Comparison of ENCODE assay signal across 1 cellular context in the genomic region with DNA sequence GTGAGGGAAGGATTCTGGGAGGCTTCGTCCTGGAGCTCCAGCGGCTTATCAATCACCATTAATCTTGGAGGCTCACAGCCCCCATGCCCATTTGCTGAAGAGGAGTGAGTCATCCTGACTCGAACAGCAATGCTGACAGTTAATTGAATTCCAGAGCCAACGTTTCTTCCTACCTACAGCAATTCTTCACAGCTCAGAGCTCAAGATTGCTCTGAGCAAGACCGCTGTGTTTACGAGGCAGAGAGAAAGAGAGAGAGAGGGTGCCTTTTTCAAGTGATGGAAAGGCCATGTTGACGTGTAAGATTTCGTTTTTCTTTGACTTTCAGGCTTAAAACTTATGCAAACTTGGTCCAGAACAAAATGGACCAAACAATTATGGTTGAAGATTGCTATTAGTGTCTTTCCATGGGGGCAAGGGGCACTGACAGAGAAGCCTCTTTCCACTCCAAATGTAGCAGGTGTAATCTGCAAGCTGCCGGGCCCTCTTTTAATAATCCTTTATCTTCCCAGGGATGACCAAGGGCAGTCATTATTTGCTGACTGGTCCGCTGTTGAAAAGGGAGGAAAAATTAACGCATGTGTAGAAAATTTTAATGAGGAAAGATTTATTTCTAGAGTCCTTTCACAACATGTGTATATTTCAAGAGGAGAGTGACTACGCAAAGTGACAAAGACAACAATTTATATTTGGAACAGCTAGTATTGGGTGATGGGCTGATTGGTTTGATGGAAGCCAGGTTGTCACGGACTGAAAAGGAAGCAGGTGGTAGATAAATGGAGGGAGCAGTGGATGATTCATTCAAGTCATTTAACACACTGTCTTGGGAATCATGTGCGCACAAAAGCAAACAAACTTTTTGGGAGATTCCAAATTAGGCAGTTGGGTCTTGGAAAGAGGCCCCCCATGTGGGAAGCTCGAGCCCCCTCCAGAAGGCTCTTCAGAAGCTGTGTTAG.
TF ChIP-seq lines count a peak whose summit lies in the region.

No MANE protein-coding gene starts in this region.

TF ChIP-seq in HEK293, 187 proteins besides CTCF, POLR2A, EP300 and RAD21 (continued from another document and continues in another):
- TF ChIP-seq, protein P1, sequence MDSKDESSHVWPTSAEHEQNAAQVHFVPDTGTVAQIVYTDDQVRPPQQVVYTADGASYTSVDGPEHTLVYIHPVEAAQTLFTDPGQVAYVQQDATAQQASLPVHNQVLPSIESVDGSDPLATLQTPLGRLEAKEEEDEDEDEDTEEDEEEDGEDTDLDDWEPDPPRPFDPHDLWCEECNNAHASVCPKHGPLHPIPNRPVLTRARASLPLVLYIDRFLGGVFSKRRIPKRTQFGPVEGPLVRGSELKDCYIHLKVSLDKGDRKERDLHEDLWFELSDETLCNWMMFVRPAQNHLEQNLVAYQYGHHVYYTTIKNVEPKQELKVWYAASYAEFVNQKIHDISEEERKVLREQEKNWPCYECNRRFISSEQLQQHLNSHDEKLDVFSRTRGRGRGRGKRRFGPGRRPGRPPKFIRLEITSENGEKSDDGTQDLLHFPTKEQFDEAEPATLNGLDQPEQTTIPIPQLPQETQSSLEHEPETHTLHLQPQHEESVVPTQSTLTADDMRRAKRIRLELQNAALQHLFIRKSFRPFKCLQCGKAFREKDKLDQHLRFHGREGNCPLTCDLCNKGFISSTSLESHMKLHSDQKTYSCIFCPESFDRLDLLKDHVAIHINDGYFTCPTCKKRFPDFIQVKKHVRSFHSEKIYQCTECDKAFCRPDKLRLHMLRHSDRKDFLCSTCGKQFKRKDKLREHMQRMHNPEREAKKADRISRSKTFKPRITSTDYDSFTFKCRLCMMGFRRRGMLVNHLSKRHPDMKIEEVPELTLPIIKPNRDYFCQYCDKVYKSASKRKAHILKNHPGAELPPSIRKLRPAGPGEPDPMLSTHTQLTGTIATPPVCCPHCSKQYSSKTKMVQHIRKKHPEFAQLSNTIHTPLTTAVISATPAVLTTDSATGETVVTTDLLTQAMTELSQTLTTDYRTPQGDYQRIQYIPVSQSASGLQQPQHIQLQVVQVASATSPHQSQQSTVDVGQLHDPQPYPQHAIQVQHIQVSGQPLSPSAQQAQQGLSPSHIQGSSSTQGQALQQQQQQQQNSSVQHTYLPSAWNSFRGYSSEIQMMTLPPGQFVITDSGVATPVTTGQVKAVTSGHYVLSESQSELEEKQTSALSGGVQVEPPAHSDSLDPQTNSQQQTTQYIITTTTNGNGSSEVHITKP (tag by site-specific recombination; IDR thresholded peaks at IDR 0.05), result peak; percentile 51
- TF ChIP-seq, protein P2, sequence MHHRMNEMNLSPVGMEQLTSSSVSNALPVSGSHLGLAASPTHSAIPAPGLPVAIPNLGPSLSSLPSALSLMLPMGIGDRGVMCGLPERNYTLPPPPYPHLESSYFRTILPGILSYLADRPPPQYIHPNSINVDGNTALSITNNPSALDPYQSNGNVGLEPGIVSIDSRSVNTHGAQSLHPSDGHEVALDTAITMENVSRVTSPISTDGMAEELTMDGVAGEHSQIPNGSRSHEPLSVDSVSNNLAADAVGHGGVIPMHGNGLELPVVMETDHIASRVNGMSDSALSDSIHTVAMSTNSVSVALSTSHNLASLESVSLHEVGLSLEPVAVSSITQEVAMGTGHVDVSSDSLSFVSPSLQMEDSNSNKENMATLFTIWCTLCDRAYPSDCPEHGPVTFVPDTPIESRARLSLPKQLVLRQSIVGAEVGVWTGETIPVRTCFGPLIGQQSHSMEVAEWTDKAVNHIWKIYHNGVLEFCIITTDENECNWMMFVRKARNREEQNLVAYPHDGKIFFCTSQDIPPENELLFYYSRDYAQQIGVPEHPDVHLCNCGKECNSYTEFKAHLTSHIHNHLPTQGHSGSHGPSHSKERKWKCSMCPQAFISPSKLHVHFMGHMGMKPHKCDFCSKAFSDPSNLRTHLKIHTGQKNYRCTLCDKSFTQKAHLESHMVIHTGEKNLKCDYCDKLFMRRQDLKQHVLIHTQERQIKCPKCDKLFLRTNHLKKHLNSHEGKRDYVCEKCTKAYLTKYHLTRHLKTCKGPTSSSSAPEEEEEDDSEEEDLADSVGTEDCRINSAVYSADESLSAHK (tag by site-specific recombination; IDR thresholded peaks at IDR 0.05), result no peak
- TF ChIP-seq, protein P3, sequence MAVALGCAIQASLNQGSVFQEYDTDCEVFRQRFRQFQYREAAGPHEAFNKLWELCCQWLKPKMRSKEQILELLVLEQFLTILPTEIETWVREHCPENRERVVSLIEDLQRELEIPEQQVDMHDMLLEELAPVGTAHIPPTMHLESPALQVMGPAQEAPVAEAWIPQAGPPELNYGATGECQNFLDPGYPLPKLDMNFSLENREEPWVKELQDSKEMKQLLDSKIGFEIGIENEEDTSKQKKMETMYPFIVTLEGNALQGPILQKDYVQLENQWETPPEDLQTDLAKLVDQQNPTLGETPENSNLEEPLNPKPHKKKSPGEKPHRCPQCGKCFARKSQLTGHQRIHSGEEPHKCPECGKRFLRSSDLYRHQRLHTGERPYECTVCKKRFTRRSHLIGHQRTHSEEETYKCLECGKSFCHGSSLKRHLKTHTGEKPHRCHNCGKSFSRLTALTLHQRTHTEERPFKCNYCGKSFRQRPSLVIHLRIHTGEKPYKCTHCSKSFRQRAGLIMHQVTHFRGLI (tag by site-specific recombination; IDR thresholded peaks at IDR 0.05), result peak; percentile 10; the same call in 1 of the 2 replicates
- TF ChIP-seq ZNF544 (tag by site-specific recombination; IDR thresholded peaks at IDR 0.05), result no peak
- no peak for TF ChIP-seq SCRT1 (tag by site-specific recombination; IDR thresholded peaks at IDR 0.05; ENCODE audit: borderline replicate concordance)
- peak; percentile 44; the same call in 1 of the 2 replicates for TF ChIP-seq ZBTB21 (tag by site-specific recombination; IDR thresholded peaks at IDR 0.05)
- TF ChIP-seq ZNF843 (tag by site-specific recombination; IDR thresholded peaks at IDR 0.05), result 0 out of 2 replicates have a peak, but pooled peaks have one; percentile 72
- TF ChIP-seq ZSCAN16 (tag by site-specific recombination; IDR thresholded peaks at IDR 0.05), result no peak
- no peak for TF ChIP-seq ZNF138 (tag by site-specific recombination; IDR thresholded peaks at IDR 0.05; ENCODE audit: borderline replicate concordance)
- TF ChIP-seq, protein P4, sequence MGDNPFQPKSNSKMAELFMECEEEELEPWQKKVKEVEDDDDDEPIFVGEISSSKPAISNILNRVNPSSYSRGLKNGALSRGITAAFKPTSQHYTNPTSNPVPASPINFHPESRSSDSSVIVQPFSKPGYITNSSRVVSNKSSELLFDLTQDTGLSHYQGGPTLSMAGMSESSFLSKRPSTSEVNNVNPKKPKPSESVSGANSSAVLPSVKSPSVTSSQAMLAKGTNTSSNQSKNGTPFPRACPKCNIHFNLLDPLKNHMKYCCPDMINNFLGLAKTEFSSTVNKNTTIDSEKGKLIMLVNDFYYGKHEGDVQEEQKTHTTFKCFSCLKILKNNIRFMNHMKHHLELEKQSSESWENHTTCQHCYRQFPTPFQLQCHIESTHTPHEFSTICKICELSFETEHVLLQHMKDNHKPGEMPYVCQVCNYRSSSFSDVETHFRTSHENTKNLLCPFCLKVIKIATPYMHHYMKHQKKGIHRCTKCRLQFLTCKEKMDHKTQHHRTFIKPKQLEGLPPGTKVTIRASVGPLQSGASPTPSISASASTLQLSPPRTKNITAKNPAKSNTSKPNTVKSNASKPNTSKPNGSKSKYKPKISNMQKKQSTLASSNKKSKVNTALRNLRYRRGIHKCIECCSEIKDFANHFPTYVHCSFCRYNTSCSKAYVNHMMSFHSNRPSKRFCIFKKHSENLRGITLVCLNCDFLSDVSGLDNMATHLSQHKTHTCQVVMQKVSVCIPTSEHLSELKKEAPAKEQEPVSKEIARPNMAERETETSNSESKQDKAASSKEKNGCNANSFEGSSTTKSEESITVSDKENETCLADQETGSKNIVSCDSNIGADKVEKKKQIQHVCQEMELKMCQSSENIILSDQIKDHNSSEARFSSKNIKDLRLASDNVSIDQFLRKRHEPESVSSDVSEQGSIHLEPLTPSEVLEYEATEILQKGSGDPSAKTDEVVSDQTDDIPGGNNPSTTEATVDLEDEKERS (tag by site-specific recombination; IDR thresholded peaks at IDR 0.05), result peak; percentile 87; the same call in 1 of the 2 replicates
- TF ChIP-seq, protein P5, sequence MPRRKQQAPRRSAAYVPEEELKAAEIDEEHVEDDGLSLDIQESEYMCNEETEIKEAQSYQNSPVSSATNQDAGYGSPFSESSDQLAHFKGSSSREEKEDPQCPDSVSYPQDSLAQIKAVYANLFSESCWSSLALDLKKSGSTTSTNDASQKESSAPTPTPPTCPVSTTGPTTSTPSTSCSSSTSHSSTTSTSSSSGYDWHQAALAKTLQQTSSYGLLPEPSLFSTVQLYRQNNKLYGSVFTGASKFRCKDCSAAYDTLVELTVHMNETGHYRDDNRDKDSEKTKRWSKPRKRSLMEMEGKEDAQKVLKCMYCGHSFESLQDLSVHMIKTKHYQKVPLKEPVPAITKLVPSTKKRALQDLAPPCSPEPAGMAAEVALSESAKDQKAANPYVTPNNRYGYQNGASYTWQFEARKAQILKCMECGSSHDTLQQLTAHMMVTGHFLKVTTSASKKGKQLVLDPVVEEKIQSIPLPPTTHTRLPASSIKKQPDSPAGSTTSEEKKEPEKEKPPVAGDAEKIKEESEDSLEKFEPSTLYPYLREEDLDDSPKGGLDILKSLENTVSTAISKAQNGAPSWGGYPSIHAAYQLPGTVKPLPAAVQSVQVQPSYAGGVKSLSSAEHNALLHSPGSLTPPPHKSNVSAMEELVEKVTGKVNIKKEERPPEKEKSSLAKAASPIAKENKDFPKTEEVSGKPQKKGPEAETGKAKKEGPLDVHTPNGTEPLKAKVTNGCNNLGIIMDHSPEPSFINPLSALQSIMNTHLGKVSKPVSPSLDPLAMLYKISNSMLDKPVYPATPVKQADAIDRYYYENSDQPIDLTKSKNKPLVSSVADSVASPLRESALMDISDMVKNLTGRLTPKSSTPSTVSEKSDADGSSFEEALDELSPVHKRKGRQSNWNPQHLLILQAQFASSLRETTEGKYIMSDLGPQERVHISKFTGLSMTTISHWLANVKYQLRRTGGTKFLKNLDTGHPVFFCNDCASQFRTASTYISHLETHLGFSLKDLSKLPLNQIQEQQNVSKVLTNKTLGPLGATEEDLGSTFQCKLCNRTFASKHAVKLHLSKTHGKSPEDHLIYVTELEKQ (tag by site-specific recombination; IDR thresholded peaks at IDR 0.05; ENCODE audit: borderline replicate concordance), result peak; percentile 96; the same call in 1 of the 2 replicates
- no peak for TF ChIP-seq ZFP41 (tag by site-specific recombination; IDR thresholded peaks at IDR 0.05; ENCODE audit: borderline replicate concordance)
- peak; percentile 94 for TF ChIP-seq SP7 (tag by site-specific recombination; IDR thresholded peaks at IDR 0.05)
- TF ChIP-seq, protein P6, sequence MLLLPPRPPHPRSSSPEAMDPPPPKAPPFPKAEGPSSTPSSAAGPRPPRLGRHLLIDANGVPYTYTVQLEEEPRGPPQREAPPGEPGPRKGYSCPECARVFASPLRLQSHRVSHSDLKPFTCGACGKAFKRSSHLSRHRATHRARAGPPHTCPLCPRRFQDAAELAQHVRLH (tag by site-specific recombination; IDR thresholded peaks at IDR 0.05), result peak; percentile 61; the same call in 1 of the 2 replicates
- TF ChIP-seq ZNF426 (tag by site-specific recombination; IDR thresholded peaks at IDR 0.05), result no peak
- peak; percentile 94 for TF ChIP-seq ZEB2 (tag by site-specific recombination; IDR thresholded peaks at IDR 0.05)
- TF ChIP-seq ZNF768 (tag by site-specific recombination; IDR thresholded peaks at IDR 0.05), result no peak
- TF ChIP-seq ZNF623 (tag by site-specific recombination; IDR thresholded peaks at IDR 0.05), result no peak
- TF ChIP-seq ZNF791 (tag by site-specific recombination; IDR thresholded peaks at IDR 0.05), result no peak
- no peak for TF ChIP-seq BCL11A (tag by site-specific recombination; IDR thresholded peaks at IDR 0.05; ENCODE audit: low read depth)
- TF ChIP-seq ZIC2 (tag by site-specific recombination; IDR thresholded peaks at IDR 0.05), result peak; percentile 40; the same call in 1 of the 2 replicates
- TF ChIP-seq, protein P7, sequence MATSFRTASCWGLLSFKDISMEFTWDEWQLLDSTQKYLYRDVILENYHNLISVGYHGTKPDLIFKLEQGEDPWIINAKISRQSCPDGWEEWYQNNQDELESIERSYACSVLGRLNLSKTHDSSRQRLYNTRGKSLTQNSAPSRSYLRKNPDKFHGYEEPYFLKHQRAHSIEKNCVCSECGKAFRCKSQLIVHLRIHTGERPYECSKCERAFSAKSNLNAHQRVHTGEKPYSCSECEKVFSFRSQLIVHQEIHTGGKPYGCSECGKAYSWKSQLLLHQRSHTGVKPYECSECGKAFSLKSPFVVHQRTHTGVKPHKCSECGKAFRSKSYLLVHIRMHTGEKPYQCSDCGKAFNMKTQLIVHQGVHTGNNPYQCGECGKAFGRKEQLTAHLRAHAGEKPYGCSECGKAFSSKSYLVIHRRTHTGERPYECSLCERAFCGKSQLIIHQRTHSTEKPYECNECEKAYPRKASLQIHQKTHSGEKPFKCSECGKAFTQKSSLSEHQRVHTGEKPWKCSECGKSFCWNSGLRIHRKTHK (tag by site-specific recombination; IDR thresholded peaks at IDR 0.05), result no peak
- peak; percentile 53; the same call in 1 of the 2 replicates for TF ChIP-seq ZNF391 (tag by site-specific recombination; IDR thresholded peaks at IDR 0.05; ENCODE audit: borderline replicate concordance, low read depth)
- no peak for TF ChIP-seq KLF9 (tag by site-specific recombination; IDR thresholded peaks at IDR 0.05; ENCODE audit: low read depth)
- peak; percentile 96 for TF ChIP-seq ZNF600 (tag by site-specific recombination; IDR thresholded peaks at IDR 0.05)
- no peak for TF ChIP-seq ZNF549 (tag by site-specific recombination; IDR thresholded peaks at IDR 0.05)
- TF ChIP-seq, protein P8, sequence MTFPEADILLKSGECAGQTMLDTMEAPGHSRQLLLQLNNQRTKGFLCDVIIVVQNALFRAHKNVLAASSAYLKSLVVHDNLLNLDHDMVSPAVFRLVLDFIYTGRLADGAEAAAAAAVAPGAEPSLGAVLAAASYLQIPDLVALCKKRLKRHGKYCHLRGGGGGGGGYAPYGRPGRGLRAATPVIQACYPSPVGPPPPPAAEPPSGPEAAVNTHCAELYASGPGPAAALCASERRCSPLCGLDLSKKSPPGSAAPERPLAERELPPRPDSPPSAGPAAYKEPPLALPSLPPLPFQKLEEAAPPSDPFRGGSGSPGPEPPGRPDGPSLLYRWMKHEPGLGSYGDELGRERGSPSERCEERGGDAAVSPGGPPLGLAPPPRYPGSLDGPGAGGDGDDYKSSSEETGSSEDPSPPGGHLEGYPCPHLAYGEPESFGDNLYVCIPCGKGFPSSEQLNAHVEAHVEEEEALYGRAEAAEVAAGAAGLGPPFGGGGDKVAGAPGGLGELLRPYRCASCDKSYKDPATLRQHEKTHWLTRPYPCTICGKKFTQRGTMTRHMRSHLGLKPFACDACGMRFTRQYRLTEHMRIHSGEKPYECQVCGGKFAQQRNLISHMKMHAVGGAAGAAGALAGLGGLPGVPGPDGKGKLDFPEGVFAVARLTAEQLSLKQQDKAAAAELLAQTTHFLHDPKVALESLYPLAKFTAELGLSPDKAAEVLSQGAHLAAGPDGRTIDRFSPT (tag by site-specific recombination; IDR thresholded peaks at IDR 0.05), result no peak
- TF ChIP-seq ZBTB1 (tag by site-specific recombination; IDR thresholded peaks at IDR 0.05), result no peak
- peak; percentile 54; the same call in 1 of the 2 replicates for TF ChIP-seq GLIS1 (tag by site-specific recombination; IDR thresholded peaks at IDR 0.05)
- TF ChIP-seq ZNF48 (tag by site-specific recombination; IDR thresholded peaks at IDR 0.05), result no peak
- TF ChIP-seq ZNF341 (tag by site-specific recombination; IDR thresholded peaks at IDR 0.05; ENCODE audit: low read depth), result no peak
- no peak for TF ChIP-seq HOXC10 (CRISPR knock-in tag; IDR thresholded peaks at IDR 0.05)
- TF ChIP-seq, protein P9, sequence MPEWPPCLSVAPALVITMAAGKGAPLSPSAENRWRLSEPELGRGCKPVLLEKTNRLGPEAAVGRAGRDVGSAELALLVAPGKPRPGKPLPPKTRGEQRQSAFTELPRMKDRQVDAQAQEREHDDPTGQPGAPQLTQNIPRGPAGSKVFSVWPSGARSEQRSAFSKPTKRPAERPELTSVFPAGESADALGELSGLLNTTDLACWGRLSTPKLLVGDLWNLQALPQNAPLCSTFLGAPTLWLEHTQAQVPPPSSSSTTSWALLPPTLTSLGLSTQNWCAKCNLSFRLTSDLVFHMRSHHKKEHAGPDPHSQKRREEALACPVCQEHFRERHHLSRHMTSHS (tag by site-specific recombination; IDR thresholded peaks at IDR 0.05), result no peak
